Comparison of ENCODE assay signal across 1 cellular context in the genomic region with DNA sequence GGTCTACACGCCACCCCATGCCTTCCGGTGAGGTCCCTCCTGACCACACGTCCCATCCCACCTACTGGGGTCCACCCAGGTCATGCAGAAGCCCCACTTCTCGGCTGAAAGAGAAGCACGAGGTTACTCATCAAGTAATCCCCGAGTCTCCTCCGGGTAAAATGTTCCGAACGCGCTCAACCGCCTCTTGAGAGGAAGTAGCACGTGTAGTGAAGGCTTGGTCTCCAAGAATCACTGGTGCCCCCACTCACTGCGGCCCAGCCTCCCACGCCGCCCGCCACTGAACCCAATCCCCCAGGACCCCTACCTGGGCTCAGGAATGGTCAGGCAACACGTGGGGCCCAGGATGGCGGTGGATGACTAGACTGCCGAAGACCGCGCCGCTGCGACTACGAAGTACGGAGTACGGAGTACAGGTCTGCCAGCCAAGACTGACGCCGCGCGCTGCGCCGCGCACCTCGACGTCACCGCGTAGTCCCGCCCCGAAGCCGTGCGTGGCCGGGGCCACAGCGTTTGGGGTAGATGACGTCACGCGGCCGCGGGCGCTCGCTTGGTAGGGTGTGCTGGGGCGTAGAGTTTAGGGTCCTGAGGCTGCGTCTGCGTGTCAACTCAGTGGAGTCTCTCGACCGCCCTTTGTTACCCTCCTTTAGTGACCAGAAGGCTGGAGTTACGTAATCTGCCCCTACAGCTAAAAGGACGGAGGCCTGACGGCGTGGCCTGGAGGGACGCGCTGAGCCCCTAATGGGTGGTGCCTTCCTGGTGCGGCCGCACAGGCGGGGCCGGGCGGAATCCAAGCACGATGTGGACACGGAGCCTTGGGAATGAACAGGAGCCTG.
A peak's percentile ranks its signal among the peaks of the same experiment; 100 is the strongest.
TF ChIP-seq lines count a peak whose summit lies in the region.

No MANE protein-coding gene starts in this region.

TF ChIP-seq in SK-N-SH treated with all-trans-retinoic acid at 6 μM for 48 hours, 23 proteins besides CTCF, POLR2A, EP300 and RAD21 (continued from another document):
- TF ChIP-seq, protein P1, sequence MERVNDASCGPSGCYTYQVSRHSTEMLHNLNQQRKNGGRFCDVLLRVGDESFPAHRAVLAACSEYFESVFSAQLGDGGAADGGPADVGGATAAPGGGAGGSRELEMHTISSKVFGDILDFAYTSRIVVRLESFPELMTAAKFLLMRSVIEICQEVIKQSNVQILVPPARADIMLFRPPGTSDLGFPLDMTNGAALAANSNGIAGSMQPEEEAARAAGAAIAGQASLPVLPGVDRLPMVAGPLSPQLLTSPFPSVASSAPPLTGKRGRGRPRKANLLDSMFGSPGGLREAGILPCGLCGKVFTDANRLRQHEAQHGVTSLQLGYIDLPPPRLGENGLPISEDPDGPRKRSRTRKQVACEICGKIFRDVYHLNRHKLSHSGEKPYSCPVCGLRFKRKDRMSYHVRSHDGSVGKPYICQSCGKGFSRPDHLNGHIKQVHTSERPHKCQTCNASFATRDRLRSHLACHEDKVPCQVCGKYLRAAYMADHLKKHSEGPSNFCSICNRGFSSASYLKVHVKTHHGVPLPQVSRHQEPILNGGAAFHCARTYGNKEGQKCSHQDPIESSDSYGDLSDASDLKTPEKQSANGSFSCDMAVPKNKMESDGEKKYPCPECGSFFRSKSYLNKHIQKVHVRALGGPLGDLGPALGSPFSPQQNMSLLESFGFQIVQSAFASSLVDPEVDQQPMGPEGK (CRISPR knock-in tag; IDR thresholded peaks at IDR 0.05; ENCODE audit: borderline replicate concordance) = no peak
- TF ChIP-seq, protein P2, sequence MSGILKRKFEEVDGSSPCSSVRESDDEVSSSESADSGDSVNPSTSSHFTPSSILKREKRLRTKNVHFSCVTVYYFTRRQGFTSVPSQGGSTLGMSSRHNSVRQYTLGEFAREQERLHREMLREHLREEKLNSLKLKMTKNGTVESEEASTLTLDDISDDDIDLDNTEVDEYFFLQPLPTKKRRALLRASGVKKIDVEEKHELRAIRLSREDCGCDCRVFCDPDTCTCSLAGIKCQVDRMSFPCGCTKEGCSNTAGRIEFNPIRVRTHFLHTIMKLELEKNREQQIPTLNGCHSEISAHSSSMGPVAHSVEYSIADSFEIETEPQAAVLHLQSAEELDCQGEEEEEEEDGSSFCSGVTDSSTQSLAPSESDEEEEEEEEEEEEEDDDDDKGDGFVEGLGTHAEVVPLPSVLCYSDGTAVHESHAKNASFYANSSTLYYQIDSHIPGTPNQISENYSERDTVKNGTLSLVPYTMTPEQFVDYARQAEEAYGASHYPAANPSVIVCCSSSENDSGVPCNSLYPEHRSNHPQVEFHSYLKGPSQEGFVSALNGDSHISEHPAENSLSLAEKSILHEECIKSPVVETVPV (CRISPR knock-in tag; IDR thresholded peaks at IDR 0.05) = no peak; the same call in 1 of the 2 replicates
- TF ChIP-seq ARNTL (CRISPR knock-in tag; IDR thresholded peaks at IDR 0.05; ENCODE audit: borderline replicate concordance, low read depth) (no peak), ZC3H10 (CRISPR knock-in tag; IDR thresholded peaks at IDR 0.05) (no peak), ZNF565 (CRISPR knock-in tag; conservative IDR thresholded peaks at IDR 0.05; ENCODE audit: low read depth) (peak; percentile 68; the same call in 1 of the 2 replicates)
- TF ChIP-seq, protein P3, sequence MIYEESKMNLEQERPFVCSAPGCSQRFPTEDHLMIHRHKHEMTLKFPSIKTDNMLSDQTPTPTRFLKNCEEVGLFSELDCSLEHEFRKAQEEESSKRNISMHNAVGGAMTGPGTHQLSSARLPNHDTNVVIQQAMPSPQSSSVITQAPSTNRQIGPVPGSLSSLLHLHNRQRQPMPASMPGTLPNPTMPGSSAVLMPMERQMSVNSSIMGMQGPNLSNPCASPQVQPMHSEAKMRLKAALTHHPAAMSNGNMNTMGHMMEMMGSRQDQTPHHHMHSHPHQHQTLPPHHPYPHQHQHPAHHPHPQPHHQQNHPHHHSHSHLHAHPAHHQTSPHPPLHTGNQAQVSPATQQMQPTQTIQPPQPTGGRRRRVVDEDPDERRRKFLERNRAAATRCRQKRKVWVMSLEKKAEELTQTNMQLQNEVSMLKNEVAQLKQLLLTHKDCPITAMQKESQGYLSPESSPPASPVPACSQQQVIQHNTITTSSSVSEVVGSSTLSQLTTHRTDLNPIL (CRISPR knock-in tag; IDR thresholded peaks at IDR 0.05; ENCODE audit: low read depth) = peak; percentile 9; the same call in 1 of the 2 replicates
